ENCODE assay signal across 1 cellular context in the genomic region with DNA sequence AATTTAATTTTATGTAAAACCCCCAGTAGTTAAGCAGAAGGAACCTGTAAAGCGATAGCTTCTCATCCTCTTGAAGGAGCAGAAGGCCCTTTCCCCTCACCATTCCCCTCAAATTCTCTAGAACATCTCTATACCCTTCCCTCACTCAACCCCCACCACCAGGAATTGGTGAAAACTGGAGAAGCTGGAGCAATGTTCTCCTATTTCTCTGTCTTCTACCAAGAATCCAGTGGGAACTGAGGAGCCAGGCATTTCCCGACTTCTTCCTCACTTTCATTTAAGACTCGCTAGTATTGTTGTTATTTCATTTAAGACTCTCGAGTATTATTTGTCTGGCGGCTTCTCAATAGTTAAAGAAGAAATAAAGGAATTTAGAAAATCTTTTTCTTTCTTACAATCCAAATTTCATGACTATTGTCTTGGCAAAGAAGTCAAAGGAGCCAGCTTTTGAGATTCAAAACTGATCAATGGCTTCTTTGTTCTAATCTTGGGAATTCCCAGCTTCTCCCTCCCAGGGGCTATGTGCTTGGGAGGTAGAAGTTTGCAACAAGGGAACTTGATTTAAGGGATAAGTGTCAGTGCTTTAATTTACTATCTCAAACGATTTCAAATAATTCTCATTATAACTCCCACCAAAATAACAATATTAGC.
TF ChIP-seq lines count a peak whose summit lies in the region.

No MANE protein-coding gene starts in this region.

TF ChIP-seq in GM23338, 12 proteins besides CTCF, POLR2A, EP300 and RAD21 (continued from another document):
- TF ChIP-seq, protein P1, sequence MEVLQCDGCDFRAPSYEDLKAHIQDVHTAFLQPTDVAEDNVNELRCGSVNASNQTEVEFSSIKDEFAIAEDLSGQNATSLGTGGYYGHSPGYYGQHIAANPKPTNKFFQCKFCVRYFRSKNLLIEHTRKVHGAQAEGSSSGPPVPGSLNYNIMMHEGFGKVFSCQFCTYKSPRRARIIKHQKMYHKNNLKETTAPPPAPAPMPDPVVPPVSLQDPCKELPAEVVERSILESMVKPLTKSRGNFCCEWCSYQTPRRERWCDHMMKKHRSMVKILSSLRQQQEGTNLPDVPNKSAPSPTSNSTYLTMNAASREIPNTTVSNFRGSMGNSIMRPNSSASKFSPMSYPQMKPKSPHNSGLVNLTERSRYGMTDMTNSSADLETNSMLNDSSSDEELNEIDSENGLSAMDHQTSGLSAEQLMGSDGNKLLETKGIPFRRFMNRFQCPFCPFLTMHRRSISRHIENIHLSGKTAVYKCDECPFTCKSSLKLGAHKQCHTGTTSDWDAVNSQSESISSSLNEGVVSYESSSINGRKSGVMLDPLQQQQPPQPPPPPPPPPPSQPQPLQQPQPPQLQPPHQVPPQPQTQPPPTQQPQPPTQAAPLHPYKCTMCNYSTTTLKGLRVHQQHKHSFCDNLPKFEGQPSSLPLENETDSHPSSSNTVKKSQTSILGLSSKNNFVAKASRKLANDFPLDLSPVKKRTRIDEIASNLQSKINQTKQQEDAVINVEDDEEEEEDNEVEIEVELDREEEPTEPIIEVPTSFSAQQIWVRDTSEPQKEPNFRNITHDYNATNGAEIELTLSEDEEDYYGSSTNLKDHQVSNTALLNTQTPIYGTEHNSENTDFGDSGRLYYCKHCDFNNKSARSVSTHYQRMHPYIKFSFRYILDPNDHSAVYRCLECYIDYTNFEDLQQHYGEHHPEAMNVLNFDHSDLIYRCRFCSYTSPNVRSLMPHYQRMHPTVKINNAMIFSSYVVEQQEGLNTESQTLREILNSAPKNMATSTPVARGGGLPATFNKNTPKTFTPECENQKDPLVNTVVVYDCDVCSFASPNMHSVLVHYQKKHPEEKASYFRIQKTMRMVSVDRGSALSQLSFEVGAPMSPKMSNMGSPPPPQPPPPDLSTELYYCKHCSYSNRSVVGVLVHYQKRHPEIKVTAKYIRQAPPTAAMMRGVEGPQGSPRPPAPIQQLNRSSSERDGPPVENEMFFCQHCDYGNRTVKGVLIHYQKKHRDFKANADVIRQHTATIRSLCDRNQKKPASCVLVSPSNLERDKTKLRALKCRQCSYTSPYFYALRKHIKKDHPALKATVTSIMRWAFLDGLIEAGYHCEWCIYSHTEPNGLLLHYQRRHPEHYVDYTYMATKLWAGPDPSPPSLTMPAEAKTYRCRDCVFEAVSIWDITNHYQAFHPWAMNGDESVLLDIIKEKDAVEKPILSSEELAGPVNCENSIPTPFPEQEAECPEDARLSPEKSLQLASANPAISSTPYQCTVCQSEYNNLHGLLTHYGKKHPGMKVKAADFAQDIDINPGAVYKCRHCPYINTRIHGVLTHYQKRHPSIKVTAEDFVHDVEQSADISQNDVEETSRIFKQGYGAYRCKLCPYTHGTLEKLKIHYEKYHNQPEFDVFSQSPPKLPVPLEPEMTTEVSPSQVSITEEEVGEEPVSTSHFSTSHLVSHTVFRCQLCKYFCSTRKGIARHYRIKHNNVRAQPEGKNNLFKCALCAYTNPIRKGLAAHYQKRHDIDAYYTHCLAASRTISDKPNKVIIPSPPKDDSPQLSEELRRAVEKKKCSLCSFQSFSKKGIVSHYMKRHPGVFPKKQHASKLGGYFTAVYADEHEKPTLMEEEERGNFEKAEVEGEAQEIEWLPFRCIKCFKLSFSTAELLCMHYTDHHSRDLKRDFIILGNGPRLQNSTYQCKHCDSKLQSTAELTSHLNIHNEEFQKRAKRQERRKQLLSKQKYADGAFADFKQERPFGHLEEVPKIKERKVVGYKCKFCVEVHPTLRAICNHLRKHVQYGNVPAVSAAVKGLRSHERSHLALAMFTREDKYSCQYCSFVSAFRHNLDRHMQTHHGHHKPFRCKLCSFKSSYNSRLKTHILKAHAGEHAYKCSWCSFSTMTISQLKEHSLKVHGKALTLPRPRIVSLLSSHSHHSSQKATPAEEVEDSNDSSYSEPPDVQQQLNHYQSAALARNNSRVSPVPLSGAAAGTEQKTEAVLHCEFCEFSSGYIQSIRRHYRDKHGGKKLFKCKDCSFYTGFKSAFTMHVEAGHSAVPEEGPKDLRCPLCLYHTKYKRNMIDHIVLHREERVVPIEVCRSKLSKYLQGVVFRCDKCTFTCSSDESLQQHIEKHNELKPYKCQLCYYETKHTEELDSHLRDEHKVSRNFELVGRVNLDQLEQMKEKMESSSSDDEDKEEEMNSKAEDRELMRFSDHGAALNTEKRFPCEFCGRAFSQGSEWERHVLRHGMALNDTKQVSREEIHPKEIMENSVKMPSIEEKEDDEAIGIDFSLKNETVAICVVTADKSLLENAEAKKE (CRISPR knock-in tag; IDR thresholded peaks at IDR 0.05): peak; percentile 100
- TF ChIP-seq POLR2AphosphoS5 (IDR thresholded peaks at IDR 0.05; ENCODE audit: low read depth) (no peak), ZNF114 (CRISPR knock-in tag; IDR thresholded peaks at IDR 0.05) (peak; percentile 98), NANOG (IDR thresholded peaks at IDR 0.05; ENCODE audit: borderline replicate concordance) (peak; percentile 91)
TF ChIP-seq in GM23338: peak in this region for 3.
